18 cellular contexts compared by ENCODE assay signal in the genomic region with DNA sequence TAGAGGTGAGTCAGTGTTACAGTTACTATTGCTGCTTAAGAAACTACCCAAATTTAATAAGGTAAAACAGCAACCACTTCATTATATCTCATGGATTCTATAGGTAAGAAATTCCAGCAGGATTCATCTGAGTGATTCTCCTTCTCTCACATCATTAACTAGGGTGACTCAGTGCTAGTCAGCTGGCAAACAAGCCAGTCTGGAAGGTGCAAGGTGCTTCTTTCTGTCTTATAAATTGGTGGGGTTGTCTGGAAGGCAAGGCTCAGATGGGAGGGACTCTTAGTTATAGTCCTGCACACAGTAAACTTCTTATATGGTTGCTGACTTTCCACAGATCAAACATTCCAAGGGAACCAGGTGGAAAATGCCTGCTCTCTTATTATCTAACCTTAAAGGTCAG.
"Had no signal": no experiment of that assay in that cellular context is flagged by ENCODE, and none has a peak within 500 bp of the region (broad histone marks: within the 10 kb centered on the region; RNA-seq: fewer than 3 reads in every experiment).

No MANE protein-coding gene starts in this region.

- ATAC-seq: foreskin keratinocyte; lower lobe of right lung; right lobe of liver; stimulated activated effector memory CD8-positive, alpha-beta T cell treated with anti-CD3 and anti-CD28 coated beads, Interleukin-12 subunit alpha, Interleukin-12 subunit beta, amount 100 ng/mL, for 72 hours; stimulated activated naive CD8-positive, alpha-beta T cell treated with anti-CD3 and anti-CD28 coated beads, Interleukin-15, Interleukin-2, amounts not matched to agents 100 U/mL and 50 U/mL, for 24 hours; upper lobe of right lung had no signal

- DNase-seq: colonic mucosa; dermis blood vessel endothelial cell; erythroblast; foreskin keratinocyte; head of caudate nucleus; hippocampal formation; left ventricle myocardium inferior; lower lobe of right lung; midbrain; occipital lobe; retina; right lobe of liver; stimulated activated CD4-positive, alpha-beta T cell treated with anti-CD3 and anti-CD28 coated beads, Interleukin-4, amount 100 ng/mL, for 1 hour; stimulated activated CD8-positive, alpha-beta memory T cell treated with anti-CD3 and anti-CD28 coated beads, Interleukin-4, amount 100 ng/mL, for 48 hours; stimulated activated naive CD8-positive, alpha-beta T cell treated with anti-CD3 and anti-CD28 coated beads, Interleukin-15, Interleukin-2, amounts not matched to agents 100 U/mL and 50 U/mL, for 24 hours; tibial artery; upper lobe of right lung had no signal
